ENCODE assay signal across 3 cellular contexts in the genomic region with DNA sequence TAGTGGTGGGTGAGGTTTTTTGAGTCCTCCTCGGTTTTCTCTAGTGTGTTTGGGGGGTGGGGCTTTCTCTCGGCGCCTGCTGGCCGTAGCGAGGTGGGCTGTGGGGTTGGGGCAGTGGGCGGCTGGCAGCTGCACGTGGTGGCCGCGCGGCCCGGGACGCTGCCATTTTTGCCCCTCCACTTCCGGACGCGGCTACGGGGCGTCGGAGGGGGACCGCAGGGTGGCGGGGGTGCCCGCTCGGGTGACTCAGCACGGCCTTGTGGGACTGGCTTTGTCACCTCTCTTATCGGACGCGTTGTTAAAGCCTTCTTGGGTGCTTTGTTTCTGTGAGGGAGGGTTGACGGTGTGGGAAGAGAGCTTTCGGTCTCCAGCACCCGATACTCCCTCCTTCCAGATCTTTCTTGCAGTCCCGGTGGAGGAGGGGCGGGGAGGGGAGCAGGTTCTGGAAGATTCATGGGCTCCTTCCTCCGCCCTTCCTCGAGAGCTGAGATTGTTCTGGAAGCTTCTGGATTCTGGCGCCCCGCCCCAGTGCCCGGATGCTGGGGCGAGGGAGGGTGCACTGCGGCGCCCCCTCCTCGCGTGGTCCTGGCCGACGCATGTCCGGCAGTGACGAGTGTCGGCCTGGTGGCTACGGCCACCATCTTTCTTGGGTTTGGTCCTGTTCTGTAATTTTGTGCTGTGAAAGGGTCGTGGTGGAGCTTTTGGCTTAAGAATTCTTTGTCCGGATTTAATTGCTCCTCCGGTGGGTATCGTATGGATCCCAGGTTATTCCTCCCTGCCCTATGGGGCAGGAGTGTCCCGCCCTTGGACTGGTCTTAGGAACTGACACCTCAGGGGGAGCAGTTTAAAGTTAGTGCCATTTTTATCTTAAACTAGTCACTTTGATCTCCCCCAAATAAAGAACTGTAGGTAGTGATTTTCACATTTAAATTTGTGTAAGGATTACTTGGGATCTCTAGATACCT.
A peak's percentile ranks its signal among the peaks of the same experiment; 100 is the strongest.
TF ChIP-seq lines count a peak whose summit lies in the region.

No MANE protein-coding gene starts in this region.

TF ChIP-seq in Ishikawa, 13 proteins besides CTCF, POLR2A, EP300 and RAD21:
- TF ChIP-seq, protein P1, sequence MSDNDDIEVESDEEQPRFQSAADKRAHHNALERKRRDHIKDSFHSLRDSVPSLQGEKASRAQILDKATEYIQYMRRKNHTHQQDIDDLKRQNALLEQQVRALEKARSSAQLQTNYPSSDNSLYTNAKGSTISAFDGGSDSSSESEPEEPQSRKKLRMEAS (IDR thresholded peaks at IDR 0.05), result peak; percentile 88
- TF ChIP-seq CREB1 (IDR thresholded peaks at IDR 0.05; ENCODE audit: low read depth) (no peak), REST (IDR thresholded peaks at IDR 0.05; ENCODE audit: low read depth) (no peak), YY1 (IDR thresholded peaks at IDR 0.05; ENCODE audit: low read depth) (peak; percentile 84), ZBTB7A (IDR thresholded peaks at IDR 0.05; ENCODE audit: low read depth) (peak; percentile 50; the same call in 1 of the 2 replicates)

TF ChIP-seq in K562, 482 proteins besides CTCF, POLR2A, EP300 and RAD21 (continues in another document):
- TF ChIP-seq PML (IDR thresholded peaks at IDR 0.05; ENCODE audit: low read length) (no peak), PKNOX1 (IDR thresholded peaks at IDR 0.05) (no peak; the same call in 1 of the 2 replicates), KLF16 (IDR thresholded peaks at IDR 0.05) (peak; percentile 63; the same call in 1 of the 2 replicates), CREM (IDR thresholded peaks at IDR 0.05; ENCODE audit: low read depth) (peak; percentile 66), SREBF1 (IDR thresholded peaks at IDR 0.05; ENCODE audit: borderline replicate concordance, low read depth, low read length) (no peak; the same call in 1 of the 2 replicates), MIER1 (IDR thresholded peaks at IDR 0.05; ENCODE audit: low read depth) (no peak), MAFK (IDR thresholded peaks at IDR 0.05; ENCODE audit: low read length) (peak; percentile 91), ELK1 (CRISPR knock-in tag; IDR thresholded peaks at IDR 0.05) (no peak), ZNF165 (CRISPR knock-in tag; IDR thresholded peaks at IDR 0.05; ENCODE audit: borderline replicate concordance) (no peak), STAT5B (CRISPR knock-in tag; IDR thresholded peaks at IDR 0.05) (no peak), RB1 (IDR thresholded peaks at IDR 0.05; ENCODE audit: low read depth) (0 out of 2 replicates have a peak, but pooled peaks have one; percentile 41), SP2 (IDR thresholded peaks at IDR 0.05; ENCODE audit: extremely low read depth, low read depth, low read length, poor library complexity, severe bottlenecking) (no peak), ZNF217 (CRISPR knock-in tag; IDR thresholded peaks at IDR 0.05) (no peak), TAF9B (IDR thresholded peaks at IDR 0.05; ENCODE audit: partially characterized antibody) (peak; percentile 55), MEIS2 (IDR thresholded peaks at IDR 0.05; ENCODE audit: partially characterized antibody) (peak; percentile 39), JUNB (CRISPR knock-in tag; conservative IDR thresholded peaks at IDR 0.05) (peak; percentile 85), JUN (IDR thresholded peaks at IDR 0.05; ENCODE audit: borderline replicate concordance, low read depth, low read length) (peak; percentile 87), JUN (CRISPR knock-in tag; IDR thresholded peaks at IDR 0.05; ENCODE audit: borderline replicate concordance) (no peak), HLTF (IDR thresholded peaks at IDR 0.05) (0 out of 2 replicates have a peak, but pooled peaks have one; percentile 47), FOXM1 (IDR thresholded peaks at IDR 0.05; ENCODE audit: low read depth) (no peak), FOXM1 (CRISPR knock-in tag; IDR thresholded peaks at IDR 0.05; ENCODE audit: low read depth) (peak; percentile 90), SPI1 (IDR thresholded peaks at IDR 0.05; ENCODE audit: borderline replicate concordance, low read depth, low read length) (no peak), LEF1 (IDR thresholded peaks at IDR 0.05) (peak; percentile 12), ZNF197 (CRISPR knock-in tag; IDR thresholded peaks at IDR 0.05; ENCODE audit: low read depth) (0 out of 2 replicates have a peak, but pooled peaks have one; percentile 16), SNRNP70 (optimal IDR thresholded peaks at IDR 0.05; ENCODE audit: low read depth, low read length) (peak; percentile 22)
- TF ChIP-seq, protein P2, sequence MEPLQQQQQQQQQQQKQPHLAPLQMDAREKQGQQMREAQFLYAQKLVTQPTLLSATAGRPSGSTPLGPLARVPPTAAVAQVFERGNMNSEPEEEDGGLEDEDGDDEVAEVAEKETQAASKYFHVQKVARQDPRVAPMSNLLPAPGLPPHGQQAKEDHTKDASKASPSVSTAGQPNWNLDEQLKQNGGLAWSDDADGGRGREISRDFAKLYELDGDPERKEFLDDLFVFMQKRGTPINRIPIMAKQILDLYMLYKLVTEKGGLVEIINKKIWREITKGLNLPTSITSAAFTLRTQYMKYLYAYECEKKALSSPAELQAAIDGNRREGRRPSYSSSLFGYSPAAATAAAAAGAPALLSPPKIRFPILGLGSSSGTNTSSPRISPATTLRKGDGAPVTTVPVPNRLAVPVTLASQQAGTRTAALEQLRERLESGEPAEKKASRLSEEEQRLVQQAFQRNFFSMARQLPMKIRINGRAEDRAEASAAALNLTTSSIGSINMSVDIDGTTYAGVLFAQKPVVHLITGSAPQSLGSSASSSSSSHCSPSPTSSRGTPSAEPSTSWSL (CRISPR knock-in tag; IDR thresholded peaks at IDR 0.05; ENCODE audit: borderline replicate concordance), result 0 out of 2 replicates have a peak, but pooled peaks have one; percentile 57
- TF ChIP-seq, protein P3, sequence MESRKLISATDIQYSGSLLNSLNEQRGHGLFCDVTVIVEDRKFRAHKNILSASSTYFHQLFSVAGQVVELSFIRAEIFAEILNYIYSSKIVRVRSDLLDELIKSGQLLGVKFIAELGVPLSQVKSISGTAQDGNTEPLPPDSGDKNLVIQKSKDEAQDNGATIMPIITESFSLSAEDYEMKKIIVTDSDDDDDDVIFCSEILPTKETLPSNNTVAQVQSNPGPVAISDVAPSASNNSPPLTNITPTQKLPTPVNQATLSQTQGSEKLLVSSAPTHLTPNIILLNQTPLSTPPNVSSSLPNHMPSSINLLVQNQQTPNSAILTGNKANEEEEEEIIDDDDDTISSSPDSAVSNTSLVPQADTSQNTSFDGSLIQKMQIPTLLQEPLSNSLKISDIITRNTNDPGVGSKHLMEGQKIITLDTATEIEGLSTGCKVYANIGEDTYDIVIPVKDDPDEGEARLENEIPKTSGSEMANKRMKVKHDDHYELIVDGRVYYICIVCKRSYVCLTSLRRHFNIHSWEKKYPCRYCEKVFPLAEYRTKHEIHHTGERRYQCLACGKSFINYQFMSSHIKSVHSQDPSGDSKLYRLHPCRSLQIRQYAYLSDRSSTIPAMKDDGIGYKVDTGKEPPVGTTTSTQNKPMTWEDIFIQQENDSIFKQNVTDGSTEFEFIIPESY (CRISPR knock-in tag; IDR thresholded peaks at IDR 0.05), result peak; percentile 75; the same call in 1 of the 2 replicates

TF ChIP-seq in GM12891, 5 proteins besides CTCF, POLR2A, EP300 and RAD21:
- TF ChIP-seq SPI1 (IDR thresholded peaks at IDR 0.05; ENCODE audit: low read depth, low read length) (no peak), POLR2AphosphoS5 (IDR thresholded peaks at IDR 0.05; ENCODE audit: low read depth, low read length) (no peak; the same call in 1 of the 2 replicates), TAF1 (IDR thresholded peaks at IDR 0.05; ENCODE audit: low read depth, low read length) (no peak), POU2F2 (IDR thresholded peaks at IDR 0.05; ENCODE audit: low read depth, low read length) (no peak)
